ENCODE assay signal across 24 cellular contexts in genomic region chr15:63893866-63894661, GRCh38.
DNase-seq lines count a peak whose midpoint lies in the region; ATAC-seq, FAIRE-seq and TF ChIP-seq lines count a peak whose summit lies in the region.
"Had no signal": no experiment of that assay in that cellular context is flagged by ENCODE, and none has a peak within 500 bp of the region (broad histone marks: within the 10 kb centered on the region; RNA-seq: fewer than 3 reads in every experiment).

No MANE protein-coding gene starts in this region.

- H3K4me1 ChIP-seq in HepG2 (ENCODE audit: insufficient read depth, low read length) (peaks cover 22% of the 10 kb centered on the region), upper lobe of right lung (peaks cover 29% of the 10 kb centered on the region)

- H3K27me3 ChIP-seq in HepG2 (ENCODE audit: control insufficient read depth in 1 of 2, insufficient read depth in 2 of 2, low read length in 2 of 2) (peaks cover 0 to 2% of the 10 kb centered on the region in 2 experiments; a peak in 1 of 5 replicates), upper lobe of right lung (no peaks in the 10 kb centered on the region)
- H3K27me3 ChIP-seq: ovary, upper lobe of left lung had no signal

- BruUV-seq in HepG2 (replicated peaks; lab: Mats Ljungman, UMichigan), result no TSS peak

- 45% methylated on average over 4 of the region's 12 CpGs for WGBS in HepG2 (ENCODE audit: low lambda C conversion rate)

- peak overlapping the region; percentile 90 for H3K27ac Mint-ChIP-seq in activated CD4-positive, alpha-beta T cell treated with anti-CD3 and anti-CD28 coated beads, Interleukin-2, amount 10 ng/mL, durations not matched to agents 7 days and 5 days
- peak overlapping the region; percentile 90 to 94 for H3K27ac Mint-ChIP-seq in T-cell

- H3K9me3 ChIP-seq in HepG2 (ENCODE audit: low read length) (no peaks in the 10 kb centered on the region), upper lobe of right lung (no peaks in the 10 kb centered on the region)
- H3K9me3 ChIP-seq: A549, ovary, upper lobe of left lung had no signal

- no peaks in the 10 kb centered on the region for H3K36me3 Mint-ChIP-seq in activated CD4-positive, alpha-beta T cell treated with anti-CD3 and anti-CD28 coated beads, Interleukin-2, amount 10 ng/mL, durations not matched to agents 7 days and 5 days (ENCODE audit: low read depth)
- H3K36me3 Mint-ChIP-seq in T-cell, result no peaks in the 10 kb centered on the region

- in situ Hi-C loops in HepG2 (cut with HindIII; ENCODE audit: extremely low pct_ligation_motif_present, low pct_unique_long_range_greater_than_20kb), result loop anchor here (5.0 kb wide), 2 partner anchors 142 to 282 kb away; no protein-coding TSS in a partner anchor

- no peak for ATAC-seq in T-cell (replicated peaks in 1 of 4)
- peak; percentile 36 for ATAC-seq in HepG2
- no peak for ATAC-seq in upper lobe of right lung
- ATAC-seq in HG02884 (IDR thresholded peaks at IDR 0.05; ENCODE audit: unreplicated experiment), result no peak
- ATAC-seq: A549; activated CD4-positive, alpha-beta T cell treated with anti-CD3 and anti-CD28 coated beads for 36 hours had no signal

- H3K4me1 Mint-ChIP-seq in activated CD4-positive, alpha-beta T cell treated with anti-CD3 and anti-CD28 coated beads, Interleukin-2, amount 10 ng/mL, durations not matched to agents 7 days and 5 days, result peaks cover 70% of the 10 kb centered on the region
- H3K4me1 Mint-ChIP-seq in T-cell, result peaks cover 77 to 84% (median 82%) of the 10 kb centered on the region in 3 donors

- no peaks in the 10 kb centered on the region for H3K36me3 ChIP-seq in HepG2 (replicated peaks in 1 of 2; ENCODE audit: control insufficient read depth in 1 of 2, insufficient read depth in 2 of 2, low read length in 2 of 2)
- H3K36me3 ChIP-seq in upper lobe of right lung, result no peaks in the 10 kb centered on the region
- H3K36me3 ChIP-seq: ovary, upper lobe of left lung had no signal

- no peaks in the 10 kb centered on the region for H3K79me2 ChIP-seq in HepG2 (ENCODE audit: insufficient read depth, low read length)

- intact Hi-C loops in HepG2 (cut with micrococcal nuclease; ENCODE audit: unreplicated experiment), result no loop called here
- intact Hi-C loops in upper lobe of right lung (cut with DNase I), result loop anchor here (10.0 kb wide), 1 partner anchor 139 kb away; no protein-coding TSS in a partner anchor

- CTCF ChIA-PET in activated CD4-positive, alpha-beta T cell treated with anti-CD3 and anti-CD28 coated beads, Interleukin-2, amount 10 ng/mL, durations not matched to agents 7 days and 5 days (lab: Charles Lee), result interaction anchor here (0.6 to 2.5 kb wide), 6 partner anchors 8 to 173 kb away, joined by 3 to 7 read pairs (median 4); no protein-coding TSS in a partner anchor
- CTCF ChIA-PET in T-cell (lab: Charles Lee), result interaction anchor here in 1 of 2 donors (0.5 to 0.6 kb wide), 2 partner anchors 40 to 173 kb away, joined by 4 to 7 read pairs; no protein-coding TSS in a partner anchor
- CTCF ChIA-PET in HepG2 (lab: Yijun Ruan, JAX; ENCODE audit: low intra/inter-chr PET ratio, low total read pairs), result no interaction called here

- TF ChIP-seq POLR2A in HepG2 (IDR thresholded peaks at IDR 0.05; ENCODE audit: insufficient read depth in 1 of 2, low read depth in 2 of 2, low read length in 2 of 2), result no peak

- DNase-seq in activated CD4-positive, alpha-beta T cell treated with anti-CD3 and anti-CD28 coated beads, Interleukin-2, amount 10 ng/mL, durations not matched to agents 7 days and 5 days, result no peak
- DNase-seq in activated CD4-positive, alpha-beta T cell treated with anti-CD3 and anti-CD28 coated beads, Interleukin-2, amount 50 U/mL, for 4 hours, result no peak
- DNase-seq in T-cell, result no peak
- no peak for DNase-seq in HepG2 (ENCODE audit: low spot score)
- peak; percentile 46 for DNase-seq in upper lobe of right lung
- DNase-seq in GDM1 (lab: John Stamatoyannopoulos, UW), result no peak
- DNase-seq in COLO668 (lab: John Stamatoyannopoulos, UW; ENCODE audit: unreplicated experiment), result no peak
- DNase-seq: activated CD4-positive, alpha-beta T cell treated with anti-CD3 and anti-CD28 coated beads for 36 hours; activated naive CD4-positive, alpha-beta T cell; C1 segment of cervical spinal cord; cerebellar nuclear complex; DMS79; effector CD4-positive, alpha-beta T cell; glutamatergic neuron; NCI-H1048; NCI-H2029; NCI-H446; stimulated activated CD4-positive, alpha-beta T cell treated with anti-CD3 and anti-CD28 coated beads, Interleukin-2, amount 100 ng/mL, for 24 hours had no signal

- H2AFZ ChIP-seq in HepG2 (ENCODE audit: low read length), result no peak overlapping the region

- H3K9ac ChIP-seq in HepG2 (ENCODE audit: insufficient read depth, low read depth, low read length), result no peak overlapping the region

- no peak for FAIRE-seq in HepG2 (lab: Jason Lieb, UNC)
- FAIRE-seq: A549, astrocyte, TTC549 had no signal

- no peaks in the 10 kb centered on the region for H3K27me3 Mint-ChIP-seq in activated CD4-positive, alpha-beta T cell treated with anti-CD3 and anti-CD28 coated beads, Interleukin-2, amount 10 ng/mL, durations not matched to agents 7 days and 5 days
- no peaks in the 10 kb centered on the region for H3K27me3 Mint-ChIP-seq in T-cell
- H3K27me3 Mint-ChIP-seq: activated CD4-positive, alpha-beta T cell treated with anti-CD3 and anti-CD28 coated beads for 36 hours had no signal

- POLR2A ChIA-PET in activated CD4-positive, alpha-beta T cell treated with anti-CD3 and anti-CD28 coated beads, Interleukin-2, amount 10 ng/mL, durations not matched to agents 7 days and 5 days (lab: Charles Lee), result no interaction called here
- POLR2A ChIA-PET in T-cell (lab: Charles Lee), result no interaction called here
- POLR2A ChIA-PET in HepG2 (lab: Yijun Ruan, JAX), result no interaction called here

- peaks cover 2% of the 10 kb centered on the region for H3K9me3 Mint-ChIP-seq in activated CD4-positive, alpha-beta T cell treated with anti-CD3 and anti-CD28 coated beads, Interleukin-2, amount 10 ng/mL, durations not matched to agents 7 days and 5 days
- no peaks in the 10 kb centered on the region for H3K9me3 Mint-ChIP-seq in T-cell

- no peaks in the 10 kb centered on the region for H4K20me1 ChIP-seq in HepG2 (ENCODE audit: insufficient read depth, low read length)

- H3K4me2 ChIP-seq in HepG2 (ENCODE audit: low read depth, low read length), result peak overlapping the region; percentile 54
- H3K4me2 ChIP-seq: A549 had no signal

- peak overlapping the region in 1 of 3 experiments; percentile 24; a peak in 1 of 6 replicates for H3K4me3 ChIP-seq in HepG2 (replicated peaks in 1 of 3; ENCODE audit: insufficient read depth in 1 of 3, low read depth in 2 of 3, low read length in 3 of 3)
- H3K4me3 ChIP-seq in upper lobe of right lung, result no peak overlapping the region
- H3K4me3 ChIP-seq: A549, ovary, upper lobe of left lung had no signal

- H3K27ac ChIP-seq in HepG2 (ENCODE audit: extremely low read length, insufficient read depth, low read length) (no peak overlapping the region), upper lobe of right lung (no peak overlapping the region)
- H3K27ac ChIP-seq: ovary, upper lobe of left lung had no signal

- TF ChIP-seq CTCF in HepG2 (CRISPR knock-in tag; IDR thresholded peaks at IDR 0.05), result no peak
- TF ChIP-seq CTCF in upper lobe of right lung (IDR thresholded peaks at IDR 0.05), result no peak

- H3K4me3 Mint-ChIP-seq in activated CD4-positive, alpha-beta T cell treated with anti-CD3 and anti-CD28 coated beads, Interleukin-2, amount 10 ng/mL, durations not matched to agents 7 days and 5 days, result no peak overlapping the region
- H3K4me3 Mint-ChIP-seq in T-cell, result peak overlapping the region in 1 of 3 donors; percentile 50
- H3K4me3 Mint-ChIP-seq: activated CD4-positive, alpha-beta T cell treated with anti-CD3 and anti-CD28 coated beads for 36 hours had no signal

- TF ChIP-seq RAD21 in HepG2 (CRISPR knock-in tag; IDR thresholded peaks at IDR 0.05), result no peak

- TF ChIP-seq EP300 in HepG2 (IDR thresholded peaks at IDR 0.05; ENCODE audit: low read depth in 2 of 2, low read length in 2 of 2) (no peak), HepG2 (CRISPR knock-in tag; IDR thresholded peaks at IDR 0.05; ENCODE audit: borderline replicate concordance) (no peak)

TF ChIP-seq in HepG2, 621 proteins besides CTCF, POLR2A, EP300 and RAD21:
- TF ChIP-seq NAIF1 (CRISPR knock-in tag; IDR thresholded peaks at IDR 0.05; ENCODE audit: borderline replicate concordance) (no peak), ZNF687 (CRISPR knock-in tag; IDR thresholded peaks at IDR 0.05) (peak; percentile 39; the same call in 1 of the 2 replicates)
